ENCODE assay signal across 20 cellular contexts in the genomic region with DNA sequence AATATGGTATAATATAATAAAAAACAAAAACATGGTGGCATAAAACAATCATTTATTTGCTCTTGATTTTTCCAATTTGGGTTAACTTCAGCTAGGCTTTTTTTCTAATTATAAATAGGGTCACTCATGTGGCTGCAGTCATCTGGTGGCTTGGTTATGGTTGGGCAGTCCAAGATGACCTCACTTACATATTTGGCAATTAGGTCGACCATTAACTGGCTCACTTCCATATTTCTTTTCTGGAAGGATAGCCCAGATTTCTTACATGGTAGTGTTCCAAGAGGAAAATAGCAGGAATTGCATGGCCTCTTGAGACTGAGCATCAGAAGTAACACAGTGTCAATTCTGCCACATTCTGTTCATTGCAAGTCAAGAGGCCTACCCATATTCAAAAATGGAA.
A peak's percentile ranks its signal among the peaks of the same experiment; 100 is the strongest.
DNase-seq lines count a peak whose midpoint lies in the region; FAIRE-seq and TF ChIP-seq lines count a peak whose summit lies in the region.
"Had no signal": no experiment of that assay in that cellular context is flagged by ENCODE, and none has a peak within 500 bp of the region (broad histone marks: within the 10 kb centered on the region; RNA-seq: fewer than 3 reads in every experiment).

No MANE protein-coding gene starts in this region.

- no peak for TF ChIP-seq EP300 in sigmoid colon (IDR thresholded peaks at IDR 0.05)

- no peak for FAIRE-seq in astrocyte (lab: Jason Lieb, UNC)
- FAIRE-seq: keratinocyte had no signal

- H4K20me1 ChIP-seq in astrocyte (ENCODE audit: insufficient read depth, low read length) = no peaks in the 10 kb centered on the region

- intact Hi-C loops in thyroid gland (cut with DNase I) (no loop called here), sigmoid colon (cut with DNase I) (no loop called here)

- no peak for TF ChIP-seq CTCF in HFF-Myc (IDR thresholded peaks at IDR 0.05; ENCODE audit: low read depth, low read length, missing control alignments)
- TF ChIP-seq CTCF in astrocyte (IDR thresholded peaks at IDR 0.05; ENCODE audit: insufficient read depth, low read depth, low read length) = no peak
- TF ChIP-seq CTCF in thyroid gland (IDR thresholded peaks at IDR 0.05) = no peak
- TF ChIP-seq CTCF in sigmoid colon (IDR thresholded peaks at IDR 0.05) = no peak

- H3K4me1 ChIP-seq in astrocyte (ENCODE audit: insufficient read depth, low read length) = no peaks in the 10 kb centered on the region
- H3K4me1 ChIP-seq in thyroid gland = peaks cover 0 to 6% of the 10 kb centered on the region in 2 donors
- no peaks in the 10 kb centered on the region for H3K4me1 ChIP-seq in sigmoid colon

- H3K4me1 Mint-ChIP-seq in T-helper 1 cell treated with Interleukin-12 subunit alpha and Interleukin-12 subunit beta and Interleukin-4 antibody, amounts not matched to agents 30 μg/mL and 1 μg/mL, for 36 hours (ENCODE audit: low read depth) = peaks cover 43% of the 10 kb centered on the region
- H3K4me1 Mint-ChIP-seq in astrocyte (ENCODE audit: low read depth, unreplicated experiment) = peaks cover 3% of the 10 kb centered on the region
- H3K4me1 Mint-ChIP-seq: nephron had no signal

- H3K27ac Mint-ChIP-seq in T-helper 1 cell treated with Interleukin-12 subunit alpha and Interleukin-12 subunit beta and Interleukin-4 antibody, amounts not matched to agents 30 μg/mL and 1 μg/mL, for 36 hours = peak overlapping the region; percentile 80
- no peak overlapping the region for H3K27ac Mint-ChIP-seq in astrocyte (ENCODE audit: unreplicated experiment)
- H3K27ac Mint-ChIP-seq: nephron had no signal

- H3K4me3 Mint-ChIP-seq in T-helper 1 cell treated with Interleukin-12 subunit alpha and Interleukin-12 subunit beta and Interleukin-4 antibody, amounts not matched to agents 30 μg/mL and 1 μg/mL, for 36 hours = peak overlapping the region; percentile 41
- H3K4me3 Mint-ChIP-seq in astrocyte (ENCODE audit: unreplicated experiment) = no peak overlapping the region
- H3K4me3 Mint-ChIP-seq: activated CD4-positive, alpha-beta memory T cell treated with anti-CD3 and anti-CD28 coated beads for 36 hours; central memory CD8-positive, alpha-beta T cell; nephron had no signal

- no peaks in the 10 kb centered on the region for H3K27me3 Mint-ChIP-seq in T-helper 1 cell treated with Interleukin-12 subunit alpha and Interleukin-12 subunit beta and Interleukin-4 antibody, amounts not matched to agents 30 μg/mL and 1 μg/mL, for 36 hours (ENCODE audit: low read depth)
- H3K27me3 Mint-ChIP-seq in astrocyte (ENCODE audit: low read depth, unreplicated experiment) = no peaks in the 10 kb centered on the region
- H3K27me3 Mint-ChIP-seq: activated CD4-positive, alpha-beta memory T cell treated with anti-CD3 and anti-CD28 coated beads for 36 hours; central memory CD8-positive, alpha-beta T cell had no signal

- H3K27ac ChIP-seq in astrocyte (ENCODE audit: low read depth, low read length) (no peak overlapping the region), thyroid gland (no peak overlapping the region), sigmoid colon (no peak overlapping the region)

- peaks cover 51% of the 10 kb centered on the region for H3K36me3 Mint-ChIP-seq in T-helper 1 cell treated with Interleukin-12 subunit alpha and Interleukin-12 subunit beta and Interleukin-4 antibody, amounts not matched to agents 30 μg/mL and 1 μg/mL, for 36 hours (ENCODE audit: low read depth)
- H3K36me3 Mint-ChIP-seq in astrocyte (ENCODE audit: low read depth, unreplicated experiment) = peaks cover 7% of the 10 kb centered on the region

- no peaks in the 10 kb centered on the region for H3K9me3 ChIP-seq in astrocyte (ENCODE audit: insufficient read depth, low read depth, low read length)
- no peaks in the 10 kb centered on the region for H3K9me3 ChIP-seq in thyroid gland
- no peaks in the 10 kb centered on the region for H3K9me3 ChIP-seq in sigmoid colon
- H3K9me3 ChIP-seq: MG63 had no signal

- peaks cover 9% of the 10 kb centered on the region for H3K9me3 Mint-ChIP-seq in T-helper 1 cell treated with Interleukin-12 subunit alpha and Interleukin-12 subunit beta and Interleukin-4 antibody, amounts not matched to agents 30 μg/mL and 1 μg/mL, for 36 hours
- H3K9me3 Mint-ChIP-seq in astrocyte (ENCODE audit: unreplicated experiment) = no peaks in the 10 kb centered on the region
- H3K9me3 Mint-ChIP-seq: nephron had no signal

- DNase-seq in T-helper 1 cell = no peak
- peak; percentile 2 for DNase-seq in HFF-Myc (ENCODE audit: extremely low read depth, low read depth)
- DNase-seq in astrocyte (ENCODE audit: low read depth) = peak; percentile 21
- DNase-seq in kidney tubule cell (ENCODE audit: low spot score) = peak; percentile 91
- no peak for DNase-seq in DMS79 (lab: John Stamatoyannopoulos, UW)
- no peak for DNase-seq in thyroid gland
- no peak for DNase-seq in sigmoid colon
- DNase-seq: 8988T; activated CD4-positive, alpha-beta memory T cell treated with anti-CD3 and anti-CD28 coated beads for 36 hours; activated T-cell treated with anti-CD3 and anti-CD28 coated beads, Interleukin-2, amount 50 U/mL, for 72 hours; C1 segment of cervical spinal cord; effector CD8-positive, alpha-beta T cell; hippocampal formation; MG63; NK-92 treated with Interleukin-12 subunit alpha and Interleukin-12 subunit beta, amount 100 ng/mL, for 24 hours; stimulated activated CD8-positive, alpha-beta memory T cell treated with anti-CD3 and anti-CD28 coated beads, Interleukin-4, amount 100 ng/mL, for 48 hours had no signal

- H3K4me3 ChIP-seq in HFF-Myc (replicated peaks; ENCODE audit: low read depth, low read length) (no peak overlapping the region), astrocyte (ENCODE audit: insufficient read depth, low read depth, low read length) (no peak overlapping the region), thyroid gland (replicated peaks in 1 of 3) (no peak overlapping the region), sigmoid colon (no peak overlapping the region)
- H3K4me3 ChIP-seq: MG63 had no signal

- 65 to 67% methylated on average over 1 of the region's 1 CpG for WGBS in thyroid gland, 2 donors
- WGBS in sigmoid colon, 2 donors = 85 to 91% methylated on average over 1 of the region's 1 CpG

- H3K79me2 ChIP-seq in astrocyte (ENCODE audit: insufficient read depth, low read length) = peaks cover 52% of the 10 kb centered on the region

- no peak overlapping the region for H3K9ac ChIP-seq in astrocyte (ENCODE audit: low read length)

- H2AFZ ChIP-seq in astrocyte (ENCODE audit: low read depth, low read length) = no peak overlapping the region

- TF ChIP-seq POLR2A in thyroid gland (IDR thresholded peaks at IDR 0.05) = no peak
- TF ChIP-seq POLR2A in sigmoid colon (IDR thresholded peaks at IDR 0.05) = no peak

- H3K27me3 ChIP-seq in astrocyte (ENCODE audit: insufficient read depth, low read length) (no peaks in the 10 kb centered on the region), thyroid gland (no peaks in the 10 kb centered on the region), sigmoid colon (no peaks in the 10 kb centered on the region)
- H3K27me3 ChIP-seq: MG63 had no signal

- H3K4me2 ChIP-seq in astrocyte (ENCODE audit: low read length) = no peak overlapping the region

- H3K36me3 ChIP-seq in astrocyte (ENCODE audit: insufficient read depth, low read length) (peaks cover 6% of the 10 kb centered on the region), thyroid gland (no peaks in the 10 kb centered on the region), sigmoid colon (no peaks in the 10 kb centered on the region)
- H3K36me3 ChIP-seq: MG63 had no signal

Comparison
In these comparisons a context has a peak if more than half of its experiments do, and no peak if none do; other contexts are left out.
1. DNase-seq: peak in HFF-Myc (single experiment), astrocyte (single experiment) and kidney tubule cell (single experiment); none in T-helper 1 cell (0 of 5), DMS79 (single experiment), thyroid gland (0 of 2) and sigmoid colon (single experiment).